Comparison of ENCODE assay signal across 24 cellular contexts in genomic region chr7:116571552-116571951, GRCh38. TPM values are rescaled to one million over a fixed set of nuclear protein-coding genes. Genes with fewer than 3 reads are reported as not detected.
DNase-seq lines count a peak whose midpoint lies in the region; ATAC-seq, FAIRE-seq and TF ChIP-seq lines count a peak whose summit lies in the region.
"Had no signal": no experiment of that assay in that cellular context is flagged by ENCODE, and none has a peak within 500 bp of the region (broad histone marks: within the 10 kb centered on the region; RNA-seq: fewer than 3 reads in every experiment).

No MANE protein-coding gene starts in this region.

- H3K9me3 ChIP-seq in left ventricle myocardium inferior (replicated peaks) (no peaks in the 10 kb centered on the region), lower lobe of right lung (no peaks in the 10 kb centered on the region)
- H3K9me3 ChIP-seq: prostate gland had no signal

- intact Hi-C loops in left ventricle myocardium inferior (cut with micrococcal nuclease) = no loop called here
- intact Hi-C loops in cardiac septum (cut with DNase I) = no loop called here
- intact Hi-C loops in lower lobe of right lung (cut with DNase I) = no loop called here

- no peak overlapping the region for H3K4me3 ChIP-seq in left ventricle myocardium inferior
- no peak overlapping the region for H3K4me3 ChIP-seq in bronchial epithelial cell (ENCODE audit: low read depth, low read length)
- no peak overlapping the region for H3K4me3 ChIP-seq in lower lobe of right lung
- H3K4me3 ChIP-seq: hepatocyte, prostate gland had no signal

- TF ChIP-seq CTCF in left ventricle myocardium inferior (IDR thresholded peaks at IDR 0.05; ENCODE audit: borderline replicate concordance) = no peak
- TF ChIP-seq CTCF in bronchial epithelial cell (IDR thresholded peaks at IDR 0.05; ENCODE audit: insufficient read depth, low read length, severe bottlenecking) = no peak
- no peak for TF ChIP-seq CTCF in lower lobe of right lung (IDR thresholded peaks at IDR 0.05)

- FAIRE-seq in bronchial epithelial cell (lab: Jason Lieb, UNC) (no peak), GM19239 (lab: Jason Lieb, UNC) (no peak)
- FAIRE-seq: urothelium cell line had no signal

- H3K27ac ChIP-seq in left ventricle myocardium inferior (replicated peaks) (peak overlapping the region; percentile 29), lower lobe of right lung (no peak overlapping the region)
- H3K27ac ChIP-seq: hepatocyte, prostate gland had no signal

- no peak for DNase-seq in left ventricle myocardium inferior
- DNase-seq in cardiac septum (ENCODE audit: low spot score) = no peak
- peak; percentile 94 for DNase-seq in bronchial epithelial cell (ENCODE audit: low read depth)
- no peak for DNase-seq in lower lobe of right lung
- DNase-seq in GM19239 (ENCODE audit: insufficient read length, low spot score) = no peak
- DNase-seq in NCI-H2227 treated with DMSO at 0.1 percent for 48 hours (lab: John Stamatoyannopoulos, UW) = no peak
- DNase-seq in mesenteric fat pad (ENCODE audit: low spot score) = no peak
- no peak for DNase-seq in NCI-H187 (lab: John Stamatoyannopoulos, UW)
- DNase-seq: activated CD4-positive, alpha-beta memory T cell treated with anti-CD3 and anti-CD28 coated beads, Interleukin-2, amount 10 ng/mL, durations not matched to agents 7 days and 5 days; activated naive CD4-positive, alpha-beta T cell; aorta; CD4-positive, alpha-beta memory T cell; effector memory CD8-positive, alpha-beta T cell; KG1; NCI-H1048; NCI-H2029; NCI-H526 treated with DMSO at 0.1 percent for 48 hours; nephron progenitor cell; SHP77 treated with DMSO at 0.1 percent for 48 hours; stimulated activated CD4-positive, alpha-beta T cell treated with anti-CD3 and anti-CD28 coated beads, Interleukin-4, amount 100 ng/mL, for 24 hours had no signal

- peaks cover 54% of the 10 kb centered on the region for H3K4me1 ChIP-seq in left ventricle myocardium inferior
- H3K4me1 ChIP-seq in lower lobe of right lung = peaks cover 45% of the 10 kb centered on the region
- H3K4me1 ChIP-seq: prostate gland had no signal

- ATAC-seq in lower lobe of right lung = peak; percentile 59 to 87
- ATAC-seq: effector memory CD8-positive, alpha-beta T cell had no signal

- H3K27me3 ChIP-seq in left ventricle myocardium inferior (ENCODE audit: low read depth) (no peaks in the 10 kb centered on the region), bronchial epithelial cell (ENCODE audit: control insufficient read depth, insufficient read depth, low read length) (no peaks in the 10 kb centered on the region), lower lobe of right lung (ENCODE audit: low read depth) (no peaks in the 10 kb centered on the region)
- H3K27me3 ChIP-seq: hepatocyte had no signal

- H3K36me3 ChIP-seq in left ventricle myocardium inferior (no peaks in the 10 kb centered on the region), bronchial epithelial cell (ENCODE audit: control insufficient read depth, insufficient read depth, low read length) (no peaks in the 10 kb centered on the region), lower lobe of right lung (no peaks in the 10 kb centered on the region)
- H3K36me3 ChIP-seq: prostate gland had no signal

RNA-seq across cellular contexts. Expression of gene CAV1, which starts 46.7 kb away (rescaled TPM):
- 266 TPM for total RNA-seq in left ventricle myocardium inferior
- total RNA-seq in cardiac septum = 311 TPM
- 91.5 and 157 TPM in 2 replicates for total RNA-seq in bronchial epithelial cell
- 531 TPM for total RNA-seq in lower lobe of right lung
- total RNA-seq in mesenteric fat pad = 473 TPM
- total RNA-seq: CD4-positive, alpha-beta memory T cell; T-helper 2 cell treated with Interferon-gamma antibody and Interleukin-4, amounts not matched to agents 100 ng/mL and 5 ng/mL, for 36 hours had no signal
